10 cellular contexts compared by ENCODE assay signal in the genomic region with DNA sequence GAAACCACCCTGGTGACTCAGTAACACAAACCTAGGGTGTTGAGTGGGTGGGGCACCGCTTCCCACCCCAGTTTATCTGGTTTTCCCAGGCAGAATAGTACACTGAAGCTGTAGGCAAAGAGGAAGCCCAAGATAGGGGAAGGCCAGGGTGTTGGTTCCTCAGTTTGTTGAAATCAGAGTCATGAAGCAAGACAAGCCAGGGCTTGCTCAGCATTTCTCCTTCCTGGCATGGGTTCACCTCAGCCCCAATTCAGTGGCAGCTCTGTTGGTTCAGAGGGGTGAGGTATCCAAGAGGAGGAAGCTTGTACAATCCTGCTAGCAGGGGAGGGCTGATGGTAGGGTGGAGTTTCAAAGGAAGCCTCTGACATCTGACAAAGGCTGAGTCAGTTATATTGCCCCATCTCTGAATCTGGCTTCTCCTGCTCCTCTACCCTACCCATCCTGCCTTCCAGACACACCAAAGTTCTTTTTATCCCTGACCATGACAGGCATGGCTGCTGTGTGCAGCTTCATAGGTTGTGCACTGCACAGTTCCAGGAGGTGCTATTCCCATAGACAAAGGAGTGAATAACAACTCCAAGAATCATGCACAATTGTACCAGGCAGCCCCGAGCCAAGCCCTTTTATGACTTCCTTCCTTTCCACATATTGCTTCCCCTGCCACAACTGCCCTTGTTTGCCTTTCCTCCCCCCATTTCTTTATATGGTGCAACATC. TPM values are rescaled to one million over a fixed set of nuclear protein-coding genes. Genes with fewer than 3 reads are reported as not detected.
DNase-seq lines count a peak whose midpoint lies in the region; ATAC-seq and TF ChIP-seq lines count a peak whose summit lies in the region.
"Had no signal": no experiment of that assay in that cellular context is flagged by ENCODE, and none has a peak within 500 bp of the region (broad histone marks: within the 10 kb centered on the region; RNA-seq: fewer than 3 reads in every experiment).

No MANE protein-coding gene starts in this region.

- CTCF ChIA-PET in CD8-positive, alpha-beta memory T cell (lab: Charles Lee) = interaction anchor here (1.3 kb wide), 1 partner anchor 58 kb away, joined by 3 read pairs; no protein-coding TSS in a partner anchor

- H3K27me3 ChIP-seq in dorsolateral prefrontal cortex = no peaks in the 10 kb centered on the region
- H3K27me3 ChIP-seq in endodermal cell (ENCODE audit: control insufficient read depth, insufficient read depth, low read length, poor library complexity, severe bottlenecking) = no peaks in the 10 kb centered on the region
- H3K27me3 ChIP-seq in ovary = no peaks in the 10 kb centered on the region
- no peaks in the 10 kb centered on the region for H3K27me3 ChIP-seq in CD8-positive, alpha-beta memory T cell (ENCODE audit: insufficient read depth, low read length, poor library complexity, severe bottlenecking)

- TF ChIP-seq CTCF in dorsolateral prefrontal cortex (IDR thresholded peaks at IDR 0.05 in 54 of 56, conservative IDR thresholded peaks at IDR 0.05 in 2 of 56; ENCODE audit: low read depth in 1 of 56, partially characterized antibody in 56 of 56) = no peak
- TF ChIP-seq CTCF in mucosa of descending colon (IDR thresholded peaks at IDR 0.05) = no peak
- TF ChIP-seq CTCF in endodermal cell (conservative IDR thresholded peaks at IDR 0.05) = no peak
- TF ChIP-seq CTCF in ovary (IDR thresholded peaks at IDR 0.05) = no peak

- no peak overlapping the region for H3K27ac Mint-ChIP-seq in endodermal cell
- H3K27ac Mint-ChIP-seq in CD8-positive, alpha-beta memory T cell = no peak overlapping the region
- H3K27ac Mint-ChIP-seq: activated naive CD4-positive, alpha-beta T cell treated with anti-CD3 and anti-CD28 coated beads, Interleukin-2, amount 50 U/mL, for 72 hours had no signal

- TF ChIP-seq POLR2A in ovary (IDR thresholded peaks at IDR 0.05) = no peak

- H3K9ac ChIP-seq in endodermal cell (ENCODE audit: extremely low read depth, low read length, poor library complexity, severe bottlenecking) = no peak overlapping the region

- H3K9me3 Mint-ChIP-seq in endodermal cell = peaks cover 4% of the 10 kb centered on the region
- H3K9me3 Mint-ChIP-seq in CD8-positive, alpha-beta memory T cell = peaks cover 0 to 4% (median 0%) of the 10 kb centered on the region in 5 donors
- H3K9me3 Mint-ChIP-seq: activated naive CD4-positive, alpha-beta T cell treated with anti-CD3 and anti-CD28 coated beads, Interleukin-2, amount 50 U/mL, for 72 hours had no signal

- H3K4me1 ChIP-seq in mucosa of descending colon (ENCODE audit: low read depth) (peaks cover 20% of the 10 kb centered on the region), endodermal cell (ENCODE audit: control insufficient read depth, insufficient read depth, low read length) (peaks cover 11% of the 10 kb centered on the region), ovary (ENCODE audit: insufficient read depth) (no peaks in the 10 kb centered on the region)
- H3K4me1 ChIP-seq in CD8-positive, alpha-beta memory T cell (ENCODE audit: insufficient read depth, low read length) = no peaks in the 10 kb centered on the region

- intact Hi-C loops in dorsolateral prefrontal cortex (cut with DNase I) (no loop called here), mucosa of descending colon (cut with DNase I, micrococcal nuclease) (no loop called here), ovary (cut with DNase I) (no loop called here)

- H3K36me3 ChIP-seq in mucosa of descending colon (ENCODE audit: low read depth) (no peaks in the 10 kb centered on the region), endodermal cell (ENCODE audit: control insufficient read depth, insufficient read depth, low read length) (no peaks in the 10 kb centered on the region), ovary (no peaks in the 10 kb centered on the region)
- H3K36me3 ChIP-seq in CD8-positive, alpha-beta memory T cell (ENCODE audit: insufficient read depth, low read length) = no peaks in the 10 kb centered on the region

- WGBS in endodermal cell (ENCODE audit: insufficient coverage in 1 of 2, insufficient read length in 1 of 2), 2 experiments = 91 to 100% methylated on average over 1 to 2 of the region's 2 CpGs
- 89 to 94% (median 91%) methylated on average over 2 of the region's 2 CpGs for WGBS in ovary, 3 donors

- no peaks in the 10 kb centered on the region for H3K9me3 ChIP-seq in mucosa of descending colon
- no peaks in the 10 kb centered on the region for H3K9me3 ChIP-seq in endodermal cell (ENCODE audit: control insufficient read depth, low read length)
- H3K9me3 ChIP-seq in ovary = no peaks in the 10 kb centered on the region
- H3K9me3 ChIP-seq in CD8-positive, alpha-beta memory T cell (ENCODE audit: low read length) = no peaks in the 10 kb centered on the region

- peaks cover 19% of the 10 kb centered on the region for H3K4me1 Mint-ChIP-seq in endodermal cell
- no peaks in the 10 kb centered on the region for H3K4me1 Mint-ChIP-seq in CD8-positive, alpha-beta memory T cell

- POLR2A ChIA-PET in CD8-positive, alpha-beta memory T cell (lab: Charles Lee) = no interaction called here

- DNase-seq in AG20443 (ENCODE audit: low spot score) (peak; percentile 84), NCI-H2196 (lab: John Stamatoyannopoulos, UW; ENCODE audit: unreplicated experiment) (peak; percentile 55), dorsolateral prefrontal cortex (peak in 6 of 10 donors; percentile 12 to 55 (median 45)), mucosa of descending colon (peak; percentile 59 to 65 (median 64)), endodermal cell (no peak), ovary (no peak)
- DNase-seq in CD8-positive, alpha-beta memory T cell = no peak
- DNase-seq: NCI-H187 had no signal

- peak; percentile 86 for ATAC-seq in mucosa of descending colon
- ATAC-seq in GM19463 (IDR thresholded peaks at IDR 0.05; ENCODE audit: unreplicated experiment) = no peak

- no peaks in the 10 kb centered on the region for H3K36me3 Mint-ChIP-seq in endodermal cell (ENCODE audit: low read depth)
- H3K36me3 Mint-ChIP-seq in CD8-positive, alpha-beta memory T cell = peaks cover 0 to 4% (median 0%) of the 10 kb centered on the region in 3 donors
- H3K36me3 Mint-ChIP-seq: activated naive CD4-positive, alpha-beta T cell treated with anti-CD3 and anti-CD28 coated beads, Interleukin-2, amount 50 U/mL, for 72 hours had no signal

- H3K27me3 Mint-ChIP-seq in endodermal cell (ENCODE audit: insufficient read depth) = no peaks in the 10 kb centered on the region
- H3K27me3 Mint-ChIP-seq in CD8-positive, alpha-beta memory T cell = peaks cover 3 to 5% of the 10 kb centered on the region in 2 donors

- H3K27ac ChIP-seq in dorsolateral prefrontal cortex = peak overlapping the region in 4 of 59 donors; percentile 17 to 51 (median 40)
- no peak overlapping the region for H3K27ac ChIP-seq in endodermal cell (ENCODE audit: low read depth, low read length)
- no peak overlapping the region for H3K27ac ChIP-seq in ovary
- H3K27ac ChIP-seq in CD8-positive, alpha-beta memory T cell (ENCODE audit: low read depth, low read length) = no peak overlapping the region

- no peak overlapping the region for H3K4me3 ChIP-seq in dorsolateral prefrontal cortex
- H3K4me3 ChIP-seq in mucosa of descending colon = no peak overlapping the region
- H3K4me3 ChIP-seq in endodermal cell (ENCODE audit: low read length) = no peak overlapping the region
- H3K4me3 ChIP-seq in ovary = no peak overlapping the region
- no peak overlapping the region for H3K4me3 ChIP-seq in CD8-positive, alpha-beta memory T cell (ENCODE audit: low read length)

- H3K4me3 Mint-ChIP-seq in endodermal cell = no peak overlapping the region
- no peak overlapping the region for H3K4me3 Mint-ChIP-seq in CD8-positive, alpha-beta memory T cell

- no peak for TF ChIP-seq EP300 in ovary (IDR thresholded peaks at IDR 0.05)

RNA-seq across cellular contexts. Expression of gene RAB10, which starts 24.9 kb away (rescaled TPM):
- total RNA-seq in dorsolateral prefrontal cortex = 100 to 1,000 TPM in 104 of 120 experiments, 10 to 100 TPM in 16; 88.3 to 149 (median 112) TPM
- 100 to 1,000 TPM; 129 to 166 (median 162) TPM for total RNA-seq in mucosa of descending colon
- total RNA-seq in endodermal cell = 100 to 1,000 TPM; 115 to 121 TPM
- 102 TPM for polyA plus RNA-seq in endodermal cell (2013, experiment 1 of 2)
- polyA plus RNA-seq in endodermal cell (2013, experiment 2 of 2) = 95.8 TPM
- 100 to 1,000 TPM in 2 of 7 donors, 10 to 100 TPM in 5; 65.0 to 109 (median 93.6) TPM for total RNA-seq in ovary
- polyA plus RNA-seq in ovary = 100 to 1,000 TPM in 1 of 2 donors, 10 to 100 TPM in 1; 37.6 to 112 TPM
- 100 to 1,000 TPM; 155 to 167 TPM for total RNA-seq in CD8-positive, alpha-beta memory T cell
- polyA plus RNA-seq in CD8-positive, alpha-beta memory T cell = 93.3 TPM

RNA-seq across cellular contexts. Expression of gene KIF3C, which starts 26.7 kb away (rescaled TPM):
- total RNA-seq in dorsolateral prefrontal cortex = 100 to 1,000 TPM in 119 of 120 experiments, 10 to 100 TPM in 1; 82.2 to 364 (median 248) TPM
- total RNA-seq in mucosa of descending colon = 10 to 100 TPM in 1 of 3 donors, 1 to 10 TPM in 2; 1.7 to 14.9 (median 3.3) TPM
- total RNA-seq in endodermal cell = 10 to 100 TPM; 42.9 to 51.4 TPM
- 47.4 TPM for polyA plus RNA-seq in endodermal cell (2013, experiment 1 of 2)
- polyA plus RNA-seq in endodermal cell (2013, experiment 2 of 2) = 43.6 TPM
- total RNA-seq in ovary = 10 to 100 TPM in 2 of 7 donors, 1 to 10 TPM in 5; 5.1 to 16.0 (median 8.1) TPM
- 1 to 10 TPM; 7.8 to 9.0 TPM for polyA plus RNA-seq in ovary
- 1 to 10 TPM; 4.9 to 5.5 TPM for total RNA-seq in CD8-positive, alpha-beta memory T cell
- polyA plus RNA-seq in CD8-positive, alpha-beta memory T cell = 1.5 TPM

Comparison
In these comparisons a context has a peak if more than half of its experiments do, and no peak if none do; other contexts are left out.
1. DNase-seq: peak in AG20443 (single experiment), NCI-H2196 (single experiment), dorsolateral prefrontal cortex (6 of 10) and mucosa of descending colon (3 of 3); none in endodermal cell (single experiment), ovary (0 of 5) and CD8-positive, alpha-beta memory T cell (0 of 5).